Comparison of ENCODE assay signal across 16 cellular contexts in genomic region chr12:10968765-10969456, GRCh38. TPM values are rescaled to one million over a fixed set of nuclear protein-coding genes. Genes with fewer than 3 reads are reported as not detected.
A peak's percentile ranks its signal among the peaks of the same experiment; 100 is the strongest.
DNase-seq lines count a peak whose midpoint lies in the region; ATAC-seq, FAIRE-seq and TF ChIP-seq lines count a peak whose summit lies in the region.
"Had no signal": no experiment of that assay in that cellular context is flagged by ENCODE, and none has a peak within 500 bp of the region (broad histone marks: within the 10 kb centered on the region; RNA-seq: fewer than 3 reads in every experiment).

No MANE protein-coding gene starts in this region.

- FAIRE-seq in pancreas (lab: Jason Lieb, UNC) = no peak

- intact Hi-C loops in pancreas (cut with DNase I) = no loop called here

- no peaks in the 10 kb centered on the region for H3K36me3 ChIP-seq in pancreas

- CTCF ChIA-PET in RWPE1 (lab: Yijun Ruan, JAX) = interaction anchor here (0.6 kb wide), 1 partner anchor 19 kb away, joined by 3 read pairs; no protein-coding TSS in a partner anchor

- WGBS in pancreas, 2 donors = 65 to 71% methylated on average over 15 of the region's 15 CpGs

- H3K9me3 ChIP-seq in pancreas = no peaks in the 10 kb centered on the region

- H3K4me3 ChIP-seq in fibroblast of pulmonary artery (replicated peaks; ENCODE audit: low read depth, low read length) (no peak overlapping the region), pancreas (no peak overlapping the region)
- H3K4me3 ChIP-seq: SK-N-MC had no signal

- DNase-seq in AG08396 (ENCODE audit: low spot score) (peak; percentile 45), RWPE1 (ENCODE audit: low spot score) (no peak), fibroblast of pulmonary artery (ENCODE audit: low read depth) (peak; percentile 94), pancreas (peak in 3 of 6 donors; percentile 7 to 19 (median 15)), islet precursor cell (no peak)
- DNase-seq: activated CD4-positive, alpha-beta T cell treated with anti-CD3 and anti-CD28 coated beads for 36 hours; activated effector memory CD4-positive, alpha-beta T cell treated with anti-CD3 and anti-CD28 coated beads, Interleukin-2, amount 50 U/mL, for 16 hours; effector memory CD4-positive, alpha-beta T cell; GOT3; NCI-H748 treated with DMSO at 0.1 percent for 48 hours had no signal

- H3K27ac ChIP-seq in RWPE1 (peak overlapping the region; percentile 44), pancreas (no peak overlapping the region)
- H3K27ac ChIP-seq: SK-N-MC had no signal

- no peaks in the 10 kb centered on the region for H3K4me1 ChIP-seq in pancreas

- ATAC-seq in pancreas = peak; percentile 27 to 78 (median 58)
- no peak for ATAC-seq in GM18870 (IDR thresholded peaks at IDR 0.05; ENCODE audit: unreplicated experiment)
- no peak for ATAC-seq in HG03565 (IDR thresholded peaks at IDR 0.05; ENCODE audit: unreplicated experiment)
- no peak for ATAC-seq in HG03108 (IDR thresholded peaks at IDR 0.05; ENCODE audit: unreplicated experiment)
- ATAC-seq: activated CD4-positive, alpha-beta T cell treated with anti-CD3 and anti-CD28 coated beads for 36 hours had no signal

- POLR2A ChIA-PET in RWPE1 (lab: Yijun Ruan, JAX; ENCODE audit: low non-redundant PET) = no interaction called here

- TF ChIP-seq CTCF in RWPE1 (conservative IDR thresholded peaks at IDR 0.05; ENCODE audit: low read depth) (no peak), fibroblast of pulmonary artery (IDR thresholded peaks at IDR 0.05; ENCODE audit: low read length, missing control alignments) (no peak), pancreas (IDR thresholded peaks at IDR 0.05) (no peak)

- H3K27me3 ChIP-seq in pancreas = no peaks in the 10 kb centered on the region

RNA-seq across cellular contexts. Expression of gene TAS2R50, which starts 17.8 kb away (rescaled TPM):
- under 1 TPM; 0.40 to 0.74 (median 0.60) TPM for total RNA-seq in pancreas
- polyA plus RNA-seq in pancreas = not detected

RNA-seq across cellular contexts. Expression of gene TAS2R20, which starts 29.2 kb away (rescaled TPM):
- total RNA-seq in pancreas = under 1 TPM; 0.42 to 0.98 (median 0.76) TPM
- polyA plus RNA-seq in pancreas = under 1 TPM in 1 of 2 donors, not detected in 1; 0.35 TPM

RNA-seq across cellular contexts. Expression of gene TAS2R14, which starts 29.8 kb away (rescaled TPM):
- 1 to 10 TPM in 1 of 6 donors, under 1 TPM in 5; 0.83 to 1.7 (median 0.88) TPM for total RNA-seq in pancreas
- polyA plus RNA-seq in pancreas = 1 to 10 TPM in 1 of 2 donors, under 1 TPM in 1; 0.91 to 1.5 TPM

RNA-seq across cellular contexts. Expression of gene PRH2, which starts 39.9 kb away (rescaled TPM):
- not detected for total RNA-seq in pancreas
- polyA plus RNA-seq in pancreas = under 1 TPM in 1 of 2 donors, not detected in 1; 0.42 TPM
- total RNA-seq: activated CD4-positive, alpha-beta T cell treated with anti-CD3 and anti-CD28 coated beads for 36 hours; B cell; osteocyte had no signal

RNA-seq across cellular contexts. Expression of gene TAS2R19, which starts 53.5 kb away (rescaled TPM):
- total RNA-seq in pancreas = 1 to 10 TPM in 3 of 6 donors, under 1 TPM in 3; 0.76 to 2.0 (median 1.2) TPM
- polyA plus RNA-seq in pancreas = under 1 TPM; 0.19 to 0.28 TPM

Comparison
In these comparisons a context has a peak if more than half of its experiments do, and no peak if none do; other contexts are left out.
1. DNase-seq: peak in AG08396 (single experiment) and fibroblast of pulmonary artery (single experiment); none in RWPE1 (single experiment) and islet precursor cell (single experiment).
2. ATAC-seq: peak in pancreas (4 of 4); none in GM18870 (single experiment), HG03565 (single experiment) and HG03108 (single experiment).